8 cellular contexts compared by ENCODE assay signal in the genomic region with DNA sequence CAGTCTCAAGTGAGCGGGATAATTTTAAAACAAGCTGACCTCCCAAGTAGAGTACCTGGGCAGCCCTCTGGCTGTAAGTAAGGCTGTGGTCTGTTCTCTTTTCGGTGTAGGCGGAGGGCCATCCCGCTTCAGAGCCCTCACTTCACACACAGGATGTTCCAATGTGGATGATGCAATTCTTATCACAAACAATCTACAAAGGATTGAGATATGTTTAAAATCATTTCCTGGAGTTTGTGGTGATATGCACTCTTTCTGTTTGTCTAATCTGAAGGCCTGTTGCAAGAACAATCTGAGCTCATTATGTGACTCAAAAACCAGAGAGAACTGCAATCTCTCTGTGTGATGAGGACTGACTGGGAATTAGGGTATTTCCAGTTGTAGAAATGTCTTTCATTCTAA. TPM values are rescaled to one million over a fixed set of nuclear protein-coding genes. Genes with fewer than 3 reads are reported as not detected.
DNase-seq lines count a peak whose midpoint lies in the region; ATAC-seq and TF ChIP-seq lines count a peak whose summit lies in the region.

No MANE protein-coding gene starts in this region.

- no peak for TF ChIP-seq POLR2A in gastrocnemius medialis (IDR thresholded peaks at IDR 0.05)

- H3K4me2 ChIP-seq in DND-41 (ENCODE audit: insufficient read depth, low read length) (peak overlapping the region; percentile 48), PC-9 (peak overlapping the region; percentile 52), osteoblast (ENCODE audit: insufficient read depth, low read length) (peak overlapping the region; percentile 33)

- CTCF ChIA-PET in PC-9 (lab: Charles Lee): interaction anchor here (0.7 to 1.0 kb wide), 2 partner anchors 42 to 83 kb away, joined by 3 read pairs; no protein-coding TSS in a partner anchor

- H3K9me2 ChIP-seq in PC-9 (ENCODE audit: insufficient read depth): no peaks in the 10 kb centered on the region

- POLR2A ChIA-PET in PC-9 (lab: Charles Lee; ENCODE audit: unreplicated experiment): interaction anchor here (0.6 to 1.1 kb wide), 4 partner anchors 42 to 224 kb away, joined by 3 to 5 read pairs (median 4); a partner anchor contains a TSS

- H3K79me2 ChIP-seq in DND-41 (ENCODE audit: insufficient read depth, low read length): no peaks in the 10 kb centered on the region
- peaks cover 31% of the 10 kb centered on the region for H3K79me2 ChIP-seq in PC-9 (ENCODE audit: low read depth)
- no peaks in the 10 kb centered on the region for H3K79me2 ChIP-seq in osteoblast (ENCODE audit: insufficient read depth, low read length)

- H3K36me3 ChIP-seq in DND-41 (ENCODE audit: insufficient read depth, low read length) (no peaks in the 10 kb centered on the region), PC-9 (ENCODE audit: low read depth) (peaks cover 16% of the 10 kb centered on the region), osteoblast (ENCODE audit: insufficient read depth, low read length) (no peaks in the 10 kb centered on the region), gastrocnemius medialis (no peaks in the 10 kb centered on the region)

- peak overlapping the region; percentile 41; the same call in 1 of the 2 replicates for H2AFZ ChIP-seq in DND-41 (ENCODE audit: low read depth, low read length)
- peak overlapping the region; percentile 57; the same call in 1 of the 2 replicates for H2AFZ ChIP-seq in PC-9
- peak overlapping the region; percentile 45 for H2AFZ ChIP-seq in osteoblast (ENCODE audit: low read length)

- peak overlapping the region; percentile 24; the same call in 1 of the 2 replicates for H3K9ac ChIP-seq in DND-41 (ENCODE audit: low read depth, low read length)

- in situ Hi-C loops in gastrocnemius medialis (cut with MboI; ENCODE audit: low sequenced_read_pairs in 4 of 4): no loop called here

- no peaks in the 10 kb centered on the region for H3K27me3 ChIP-seq in DND-41 (ENCODE audit: insufficient read depth, low read length, poor library complexity)
- no peaks in the 10 kb centered on the region for H3K27me3 ChIP-seq in PC-9 (ENCODE audit: insufficient read depth, low read depth)
- no peaks in the 10 kb centered on the region for H3K27me3 ChIP-seq in osteoblast (ENCODE audit: insufficient read depth, low read length)
- H3K27me3 ChIP-seq in gastrocnemius medialis: no peaks in the 10 kb centered on the region

- DNase-seq in DND-41: peak; percentile 70
- DNase-seq in PC-9: peak; percentile 31 to 84
- peak; percentile 19 for DNase-seq in osteoblast (ENCODE audit: insufficient read length, low spot score, missing footprints)
- DNase-seq in posterior cingulate gyrus: no peak
- DNase-seq in gastrocnemius medialis: no peak

- H3K9me3 ChIP-seq in DND-41 (ENCODE audit: insufficient read depth, low read length, severe bottlenecking) (no peaks in the 10 kb centered on the region), PC-9 (ENCODE audit: insufficient read depth, low read depth) (0 out of 2 replicates have a peak, but pooled peaks cover 4% of the 10 kb centered on the region), osteoblast (ENCODE audit: low read depth, low read length) (no peaks in the 10 kb centered on the region), gastrocnemius medialis (no peaks in the 10 kb centered on the region)

- H3K4me1 ChIP-seq in DND-41 (ENCODE audit: insufficient read depth, low read length) (peaks cover 42% of the 10 kb centered on the region), PC-9 (replicated peaks; ENCODE audit: insufficient read depth) (peaks cover 71% of the 10 kb centered on the region), osteoblast (ENCODE audit: insufficient read depth, low read length) (peaks cover 38% of the 10 kb centered on the region), gastrocnemius medialis (no peaks in the 10 kb centered on the region)

- H4K20me1 ChIP-seq in DND-41 (ENCODE audit: insufficient read depth, low read length): no peaks in the 10 kb centered on the region
- no peaks in the 10 kb centered on the region for H4K20me1 ChIP-seq in PC-9 (ENCODE audit: insufficient read depth)
- H4K20me1 ChIP-seq in osteoblast (ENCODE audit: insufficient read depth, low read length): no peaks in the 10 kb centered on the region

- no TSS peak for BruUV-seq in PC-9 (replicated peaks; lab: Mats Ljungman, UMichigan)

- peaks cover 50% of the 10 kb centered on the region for H3F3A ChIP-seq in PC-9 (ENCODE audit: insufficient read depth, low read depth)

- no peak overlapping the region for H3K4me3 ChIP-seq in DND-41 (ENCODE audit: low read depth in 1 of 2, low read length in 2 of 2)
- H3K4me3 ChIP-seq in PC-9: no peak overlapping the region; the same call in 1 of the 2 replicates
- peak overlapping the region; percentile 8 for H3K4me3 ChIP-seq in osteoblast (ENCODE audit: insufficient read depth, low read length)
- H3K4me3 ChIP-seq in gastrocnemius medialis: no peak overlapping the region

- TF ChIP-seq CTCF in DND-41 (IDR thresholded peaks at IDR 0.05; ENCODE audit: borderline replicate concordance, extremely low read depth, low read length, poor library complexity, severe bottlenecking) (no peak), PC-9 (conservative IDR thresholded peaks at IDR 0.05) (no peak), osteoblast (IDR thresholded peaks at IDR 0.05; ENCODE audit: extremely low read depth, low read depth, low read length) (no peak), gastrocnemius medialis (IDR thresholded peaks at IDR 0.05 in 4 of 5, conservative IDR thresholded peaks at IDR 0.05 in 1 of 5) (no peak)

- H3K27ac ChIP-seq in DND-41 (ENCODE audit: low read length) (peak overlapping the region; percentile 78), PC-9 (peak overlapping the region; percentile 90), cingulate gyrus (ENCODE audit: low read depth, low read length) (peak overlapping the region; percentile 5), osteoblast (ENCODE audit: low read depth, low read length) (peak overlapping the region; percentile 91), gastrocnemius medialis (no peak overlapping the region)

- intact Hi-C loops in PC-9 (cut with micrococcal nuclease; ENCODE audit: unreplicated experiment) (loop anchor here (1.0 kb wide), 1 partner anchor 43 kb away; no protein-coding TSS in a partner anchor), posterior cingulate gyrus (cut with DNase I) (no loop called here), gastrocnemius medialis (cut with DNase I; ENCODE audit: low total_unique reads) (no loop called here)

- ATAC-seq in DND-41 (ENCODE audit: insufficient read depth, low read depth) (peak; percentile 89), HG03095 (IDR thresholded peaks at IDR 0.05; ENCODE audit: unreplicated experiment) (no peak), gastrocnemius medialis (no peak), HG02759 (IDR thresholded peaks at IDR 0.05; ENCODE audit: unreplicated experiment) (no peak)

RNA-seq across cellular contexts. Expression of a gene that starts 42.5 kb away (rescaled TPM):
- total RNA-seq in PC-9 (2021) (24.7 and 35.8 TPM in 2 replicates), osteoblast (2.7 and 2.9 TPM in 2 replicates), gastrocnemius medialis (under 1 TPM; 0.07 to 0.41 (median 0.24) TPM)

Comparison
In these comparisons a context has a peak if more than half of its experiments do, and no peak if none do; other contexts are left out.
1. DNase-seq: peak in DND-41 (single experiment), PC-9 (2 of 2) and osteoblast (single experiment); none in posterior cingulate gyrus (0 of 10) and gastrocnemius medialis (0 of 2).
2. H3K27ac ChIP-seq: peak in DND-41 (single experiment), PC-9 (single experiment), cingulate gyrus (single experiment) and osteoblast (single experiment); none in gastrocnemius medialis (0 of 4).
3. Peak in every context shown above with its lines, with median percentiles within 50 percentile points of each other: H2AFZ ChIP-seq and H3K4me2 ChIP-seq.